Comparison of ENCODE assay signal across 12 cellular contexts in genomic region chr6:51678905-51679620, GRCh38.
DNase-seq lines count a peak whose midpoint lies in the region; ATAC-seq and TF ChIP-seq lines count a peak whose summit lies in the region.
"Had no signal": no experiment of that assay in that cellular context is flagged by ENCODE, and none has a peak within 500 bp of the region (broad histone marks: within the 10 kb centered on the region; RNA-seq: fewer than 3 reads in every experiment).

No MANE protein-coding gene starts in this region.

- H4K20me1 ChIP-seq in mammary epithelial cell (ENCODE audit: insufficient read depth, low read length): no peaks in the 10 kb centered on the region
- H4K20me1 ChIP-seq: BLaER1 had no signal

- 40% methylated on average over 5 of the region's 5 CpGs for WGBS in mammary epithelial cell (ENCODE audit: low coverage, missing lambda C conversion rate)

- H3K36me3 Mint-ChIP-seq in stimulated activated memory B cell treated with anti-CD40 and anti-IgM and Interleukin-4, amounts not matched to agents 10 μg/mL and 1 μg/mL and 100 μg/mL, for 72 hours: no peaks in the 10 kb centered on the region
- no peaks in the 10 kb centered on the region for H3K36me3 Mint-ChIP-seq in CD4-positive, alpha-beta T cell (ENCODE audit: low read depth)
- H3K36me3 Mint-ChIP-seq: natural killer cell treated with Interleukin-12 subunit alpha and Interleukin-12 subunit beta and Interleukin-15 and Interleukin-18, amount 100 ng/mL, for 72 hours had no signal

- H3K79me2 ChIP-seq in mammary epithelial cell (ENCODE audit: insufficient read depth, low read length): no peaks in the 10 kb centered on the region

- H3K27me3 Mint-ChIP-seq in stimulated activated memory B cell treated with anti-CD40 and anti-IgM and Interleukin-4, amounts not matched to agents 10 μg/mL and 1 μg/mL and 100 μg/mL, for 72 hours: no peaks in the 10 kb centered on the region
- H3K27me3 Mint-ChIP-seq in CD4-positive, alpha-beta T cell: no peaks in the 10 kb centered on the region
- H3K27me3 Mint-ChIP-seq: natural killer cell treated with Interleukin-12 subunit alpha and Interleukin-12 subunit beta and Interleukin-15 and Interleukin-18, amount 100 ng/mL, for 72 hours had no signal

- peak overlapping the region; percentile 47 for H3K27ac ChIP-seq in mammary epithelial cell (ENCODE audit: insufficient read depth, low read depth, low read length)
- H3K27ac ChIP-seq in CD4-positive, alpha-beta T cell (ENCODE audit: low read depth, low read length): no peak overlapping the region
- H3K27ac ChIP-seq: BLaER1 had no signal

- no peaks in the 10 kb centered on the region for H3K27me3 ChIP-seq in mammary epithelial cell (ENCODE audit: insufficient read depth, low read length)
- no peaks in the 10 kb centered on the region for H3K27me3 ChIP-seq in CD4-positive, alpha-beta T cell (ENCODE audit: control insufficient read depth, insufficient read depth, low read length)
- H3K27me3 ChIP-seq: BLaER1 had no signal

- H3K4me2 ChIP-seq in mammary epithelial cell (ENCODE audit: insufficient read depth, low read depth, low read length): peak overlapping the region; percentile 48
- H3K4me2 ChIP-seq: BLaER1 had no signal

- H3K4me3 ChIP-seq in mammary epithelial cell (replicated peaks in 1 of 3; ENCODE audit: insufficient read depth in 1 of 3, low read depth in 2 of 3, low read length in 3 of 3): no peak overlapping the region
- H3K4me3 ChIP-seq: BLaER1 had no signal

- H3K9me3 Mint-ChIP-seq in stimulated activated memory B cell treated with anti-CD40 and anti-IgM and Interleukin-4, amounts not matched to agents 10 μg/mL and 1 μg/mL and 100 μg/mL, for 72 hours: no peaks in the 10 kb centered on the region
- no peaks in the 10 kb centered on the region for H3K9me3 Mint-ChIP-seq in CD4-positive, alpha-beta T cell

- no TSS peak for BruUV-seq in mammary epithelial cell (replicated peaks; lab: Mats Ljungman, UMichigan)

- no peak overlapping the region for H3K9ac ChIP-seq in mammary epithelial cell (ENCODE audit: insufficient read depth, low read length)
- H3K9ac ChIP-seq: BLaER1 had no signal

- DNase-seq in DMS53 (lab: John Stamatoyannopoulos, UW): peak; percentile 92
- peak; percentile 86 for DNase-seq in mammary epithelial cell
- DNase-seq in COR-L47 (lab: John Stamatoyannopoulos, UW): no peak
- no peak for DNase-seq in stimulated activated CD4-positive, alpha-beta T cell treated with anti-CD3 and anti-CD28 coated beads, Interleukin-2, amount 100 ng/mL, for 48 hours
- no peak for DNase-seq in CD4-positive, alpha-beta T cell
- DNase-seq: GOT3, NCI-H1105 treated with DMSO at 0.1 percent for 48 hours had no signal

- in situ Hi-C loops in mammary epithelial cell (cut with MboI; ENCODE audit: low sequenced_read_pairs in 2 of 2): no loop called here

- no peaks in the 10 kb centered on the region for H3K4me1 Mint-ChIP-seq in stimulated activated memory B cell treated with anti-CD40 and anti-IgM and Interleukin-4, amounts not matched to agents 10 μg/mL and 1 μg/mL and 100 μg/mL, for 72 hours
- no peaks in the 10 kb centered on the region for H3K4me1 Mint-ChIP-seq in CD4-positive, alpha-beta T cell (ENCODE audit: low read depth)

- ATAC-seq in GM19467 (IDR thresholded peaks at IDR 0.05; ENCODE audit: unreplicated experiment) (peak; percentile 51), HG03135 (IDR thresholded peaks at IDR 0.05; ENCODE audit: unreplicated experiment) (peak; percentile 80)
- ATAC-seq in stimulated activated memory B cell treated with anti-CD40 and anti-IgM and Interleukin-4, amounts not matched to agents 10 μg/mL and 1 μg/mL and 100 μg/mL, for 72 hours: no peak
- no peak for ATAC-seq in CD4-positive, alpha-beta T cell (ENCODE audit: poor library complexity)
- ATAC-seq: natural killer cell treated with Interleukin-12 subunit alpha and Interleukin-12 subunit beta and Interleukin-15 and Interleukin-18, amount 100 ng/mL, for 72 hours had no signal

- no peaks in the 10 kb centered on the region for H3K9me3 ChIP-seq in mammary epithelial cell (replicated peaks; ENCODE audit: insufficient read depth, low read length)
- no peaks in the 10 kb centered on the region for H3K9me3 ChIP-seq in CD4-positive, alpha-beta T cell (ENCODE audit: control insufficient read depth, low read length)
- H3K9me3 ChIP-seq: BLaER1 had no signal

- CTCF ChIA-PET in mammary epithelial cell (lab: Charles Lee; ENCODE audit: low non-redundant PET): no interaction called here
- CTCF ChIA-PET in CD4-positive, alpha-beta T cell (lab: Charles Lee): no interaction called here

- peaks cover 12% of the 10 kb centered on the region for H3K4me1 ChIP-seq in mammary epithelial cell (ENCODE audit: insufficient read depth, low read length)

- POLR2A ChIA-PET in CD4-positive, alpha-beta T cell (lab: Charles Lee): no interaction called here

- no peak overlapping the region for H3K27ac Mint-ChIP-seq in stimulated activated memory B cell treated with anti-CD40 and anti-IgM and Interleukin-4, amounts not matched to agents 10 μg/mL and 1 μg/mL and 100 μg/mL, for 72 hours
- H3K27ac Mint-ChIP-seq in CD4-positive, alpha-beta T cell: no peak overlapping the region
- H3K27ac Mint-ChIP-seq: natural killer cell treated with Interleukin-12 subunit alpha and Interleukin-12 subunit beta and Interleukin-15 and Interleukin-18, amount 100 ng/mL, for 72 hours had no signal

- intact Hi-C loops in mammary epithelial cell (cut with micrococcal nuclease): no loop called here
- intact Hi-C loops in CD4-positive, alpha-beta T cell (cut with DNase I, micrococcal nuclease): no loop called here

- dilution Hi-C loops in mammary epithelial cell (cut with HindIII; ENCODE audit: low sequenced_read_pairs): no loop called here

- no peak for TF ChIP-seq CTCF in mammary epithelial cell (conservative IDR thresholded peaks at IDR 0.05 in 1 of 2, IDR thresholded peaks at IDR 0.05 in 1 of 2; ENCODE audit: extremely low read depth in 1 of 2, insufficient read depth in 1 of 2, low read depth in 1 of 2, low read length in 2 of 2)
- no peak for TF ChIP-seq CTCF in CD4-positive, alpha-beta T cell (IDR thresholded peaks at IDR 0.05)

- H3K4me3 Mint-ChIP-seq in stimulated activated memory B cell treated with anti-CD40 and anti-IgM and Interleukin-4, amounts not matched to agents 10 μg/mL and 1 μg/mL and 100 μg/mL, for 72 hours: no peak overlapping the region
- no peak overlapping the region for H3K4me3 Mint-ChIP-seq in CD4-positive, alpha-beta T cell
- H3K4me3 Mint-ChIP-seq: natural killer cell treated with Interleukin-12 subunit alpha and Interleukin-12 subunit beta and Interleukin-15 and Interleukin-18, amount 100 ng/mL, for 72 hours had no signal

- H3K36me3 ChIP-seq in mammary epithelial cell (ENCODE audit: insufficient read depth, low read length): no peaks in the 10 kb centered on the region
- H3K36me3 ChIP-seq: BLaER1 had no signal

- H2AFZ ChIP-seq in mammary epithelial cell (ENCODE audit: low read depth, low read length): peak overlapping the region; percentile 53

Comparison
In these comparisons a context has a peak if more than half of its experiments do, and no peak if none do; other contexts are left out.
1. DNase-seq: peak in DMS53 (single experiment) and mammary epithelial cell (single experiment); none in COR-L47 (single experiment), stimulated activated CD4-positive, alpha-beta T cell treated with anti-CD3 and anti-CD28 coated beads, Interleukin-2, amount 100 ng/mL, for 48 hours (0 of 2) and CD4-positive, alpha-beta T cell (0 of 10).
2. ATAC-seq: peak in GM19467 (single experiment) and HG03135 (single experiment); none in stimulated activated memory B cell treated with anti-CD40 and anti-IgM and Interleukin-4, amounts not matched to agents 10 μg/mL and 1 μg/mL and 100 μg/mL, for 72 hours (single experiment) and CD4-positive, alpha-beta T cell (single experiment).